ENCODE assay signal across 9 cellular contexts in the genomic region with DNA sequence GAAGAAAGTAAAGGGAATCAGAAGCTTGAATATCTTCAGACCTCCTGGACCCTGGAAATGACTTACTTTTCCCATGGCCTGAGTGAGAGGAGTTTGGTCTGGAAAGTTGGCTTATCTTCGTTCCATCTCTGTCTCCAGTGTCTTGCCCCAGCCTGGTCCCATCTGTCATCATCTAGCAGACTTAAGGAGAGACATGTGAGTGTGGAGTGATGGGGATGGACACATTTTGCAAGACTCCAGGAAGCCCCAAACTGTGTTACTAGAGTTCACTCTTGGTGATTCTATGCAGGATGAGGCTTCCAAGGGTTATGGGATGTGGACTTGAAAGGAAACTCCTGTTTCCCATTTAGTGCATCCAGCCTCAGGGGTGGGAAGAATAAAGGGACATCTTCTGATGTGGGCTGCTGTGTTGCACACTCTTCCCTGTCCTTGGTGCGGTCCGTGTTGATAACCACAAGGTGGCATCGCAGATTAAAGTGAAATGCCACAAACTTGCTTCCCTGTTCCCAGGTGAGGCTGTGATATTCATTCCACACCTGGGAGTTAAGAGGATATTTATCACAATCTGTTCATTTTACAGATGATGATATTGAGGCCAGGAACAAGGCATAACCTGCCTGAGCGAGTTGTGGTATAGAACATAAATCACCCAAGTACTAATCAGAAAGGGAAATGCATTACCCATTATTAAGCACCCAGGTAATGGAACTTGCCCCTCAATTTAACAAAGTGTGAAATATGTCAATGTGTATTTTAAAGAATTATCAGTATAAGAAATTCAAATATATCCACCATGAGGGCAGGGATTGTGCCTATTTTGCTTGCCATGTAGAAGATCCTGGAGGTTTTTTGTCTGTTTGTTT.
DNase-seq lines count a peak whose midpoint lies in the region; ATAC-seq and TF ChIP-seq lines count a peak whose summit lies in the region.
"Had no signal": no experiment of that assay in that cellular context is flagged by ENCODE, and none has a peak within 500 bp of the region (broad histone marks: within the 10 kb centered on the region; RNA-seq: fewer than 3 reads in every experiment).

No MANE protein-coding gene starts in this region.

- H3K27ac ChIP-seq in HCT116 (ENCODE audit: low read depth, low read length) (no peak overlapping the region), gastroesophageal sphincter (no peak overlapping the region)

- no peaks in the 10 kb centered on the region for H3K9me2 ChIP-seq in HCT116 (ENCODE audit: insufficient read depth)

- H3K4me1 ChIP-seq in HCT116 (ENCODE audit: control insufficient read depth in 1 of 2, insufficient read depth in 2 of 2, low read length in 2 of 2) (no peaks in the 10 kb centered on the region), gastroesophageal sphincter (no peaks in the 10 kb centered on the region), skeletal muscle satellite cell (ENCODE audit: control insufficient read depth, insufficient read depth, low read length) (peaks cover 14% of the 10 kb centered on the region)

- H3K9me3 Mint-ChIP-seq in T-helper 2 cell treated with Interferon-gamma antibody and Interleukin-4, amounts not matched to agents 5 μg/mL and 100 μg/mL, for 36 hours: no peaks in the 10 kb centered on the region
- H3K9me3 Mint-ChIP-seq: dendritic cell treated with granulocyte-macrophage colony-stimulating factor and Interleukin-4, amounts not matched to agents 40 ng/mL and 50 ng/mL, for 4 days had no signal

- H3K4me2 ChIP-seq in HCT116 (ENCODE audit: low read length) (no peak overlapping the region), skeletal muscle satellite cell (ENCODE audit: low read length) (no peak overlapping the region)

- TF ChIP-seq CTCF in HCT116 (IDR thresholded peaks at IDR 0.05 in 2 of 3, conservative IDR thresholded peaks at IDR 0.05 in 1 of 3; ENCODE audit: borderline replicate concordance in 1 of 3, insufficient read depth in 1 of 3, low read depth in 2 of 3, low read length in 2 of 3) (peak; percentile 69 to 74 (median 73)), gastroesophageal sphincter (IDR thresholded peaks at IDR 0.05) (peak in 3 of 4 experiments; percentile 15 to 43 (median 30))

- POLR2A ChIA-PET in HCT116 (lab: Charles Lee): no interaction called here

- CTCF ChIA-PET in HCT116 (lab: Charles Lee): interaction anchor here (0.7 to 3.3 kb wide), 3 partner anchors 29 to 688 kb away, joined by 3 to 14 read pairs (median 3); no protein-coding TSS in a partner anchor

- ATAC-seq in HCT116: peak; percentile 95
- ATAC-seq in gastroesophageal sphincter: no peak

- H3K79me2 ChIP-seq in HCT116 (ENCODE audit: insufficient read depth, low read length): no peaks in the 10 kb centered on the region

- H4K20me1 ChIP-seq in HCT116 (ENCODE audit: insufficient read depth): no peaks in the 10 kb centered on the region

- H3K9ac ChIP-seq in HCT116 (ENCODE audit: low read length) (no peak overlapping the region), skeletal muscle satellite cell (ENCODE audit: low read depth, low read length) (peak overlapping the region; percentile 28)

- 53 to 65% methylated on average over 2 to 4 of the region's 5 CpGs for WGBS in gastroesophageal sphincter (ENCODE audit: low coverage in 1 of 2), 2 donors

- H2AFZ ChIP-seq in HCT116 (ENCODE audit: low read depth, low read length, poor library complexity, severe bottlenecking): no peak overlapping the region

- no peaks in the 10 kb centered on the region for H3K36me3 Mint-ChIP-seq in T-helper 2 cell treated with Interferon-gamma antibody and Interleukin-4, amounts not matched to agents 5 μg/mL and 100 μg/mL, for 36 hours (ENCODE audit: low read depth)

- no peaks in the 10 kb centered on the region for H3K36me3 ChIP-seq in HCT116 (ENCODE audit: control insufficient read depth in 1 of 2, insufficient read depth in 2 of 2, low read length in 2 of 2)
- no peaks in the 10 kb centered on the region for H3K36me3 ChIP-seq in gastroesophageal sphincter
- H3K36me3 ChIP-seq in skeletal muscle satellite cell (ENCODE audit: insufficient read depth, low read length): no peaks in the 10 kb centered on the region

- H3K9me3 ChIP-seq in HCT116 (ENCODE audit: control insufficient read depth in 1 of 2, insufficient read depth in 1 of 2, low read depth in 1 of 2, low read length in 2 of 2) (no peaks in the 10 kb centered on the region), gastroesophageal sphincter (no peaks in the 10 kb centered on the region), skeletal muscle satellite cell (replicated peaks; ENCODE audit: low read length) (no peaks in the 10 kb centered on the region)

- no peak overlapping the region for H3K27ac Mint-ChIP-seq in T-helper 2 cell treated with Interferon-gamma antibody and Interleukin-4, amounts not matched to agents 5 μg/mL and 100 μg/mL, for 36 hours
- H3K27ac Mint-ChIP-seq: dendritic cell treated with granulocyte-macrophage colony-stimulating factor and Interleukin-4, amounts not matched to agents 40 ng/mL and 50 ng/mL, for 4 days had no signal

- BruUV-seq in HCT116 (replicated peaks; lab: Mats Ljungman, UMichigan): no TSS peak

- H3K27me3 ChIP-seq in HCT116 (ENCODE audit: insufficient read depth, low read length): peaks cover 52% of the 10 kb centered on the region
- no peaks in the 10 kb centered on the region for H3K27me3 ChIP-seq in gastroesophageal sphincter
- H3K27me3 ChIP-seq in skeletal muscle satellite cell (ENCODE audit: control insufficient read depth, insufficient read depth, low read length): no peaks in the 10 kb centered on the region

- no peaks in the 10 kb centered on the region for H3K27me3 Mint-ChIP-seq in T-helper 2 cell treated with Interferon-gamma antibody and Interleukin-4, amounts not matched to agents 5 μg/mL and 100 μg/mL, for 36 hours (ENCODE audit: low read depth)
- H3K27me3 Mint-ChIP-seq: dendritic cell treated with granulocyte-macrophage colony-stimulating factor and Interleukin-4, amounts not matched to agents 40 ng/mL and 50 ng/mL, for 4 days had no signal

- RAD21 ChIA-PET in HCT116 (lab: Charles Lee; ENCODE audit: low non-redundant PET in 1 of 2, low total read pairs in 2 of 2, uncharacterized antibody in 2 of 2, unreplicated experiment in 2 of 2): no interaction called here

- TF ChIP-seq EP300 in gastroesophageal sphincter (IDR thresholded peaks at IDR 0.05): no peak

- no peak overlapping the region for H3K4me3 ChIP-seq in HCT116 (replicated peaks in 1 of 2; ENCODE audit: low read depth in 1 of 2, low read length in 2 of 2)
- H3K4me3 ChIP-seq in gastroesophageal sphincter: no peak overlapping the region
- H3K4me3 ChIP-seq in skeletal muscle satellite cell (ENCODE audit: low read length): no peak overlapping the region

- TF ChIP-seq POLR2A in HCT116 (IDR thresholded peaks at IDR 0.05; ENCODE audit: borderline replicate concordance, extremely low read depth, insufficient read depth, insufficient read length) (no peak), gastroesophageal sphincter (IDR thresholded peaks at IDR 0.05) (no peak)

- H3K4me3 Mint-ChIP-seq in T-helper 2 cell treated with Interferon-gamma antibody and Interleukin-4, amounts not matched to agents 5 μg/mL and 100 μg/mL, for 36 hours: no peak overlapping the region
- H3K4me3 Mint-ChIP-seq: dendritic cell treated with granulocyte-macrophage colony-stimulating factor and Interleukin-4, amounts not matched to agents 40 ng/mL and 50 ng/mL, for 4 days had no signal

- intact Hi-C loops in HCT116 (cut with micrococcal nuclease): loop anchor here (1.0 to 5.0 kb wide), 6 partner anchors 229 to 777 kb away; no protein-coding TSS in a partner anchor

- H3K4me1 Mint-ChIP-seq in T-helper 2 cell treated with Interferon-gamma antibody and Interleukin-4, amounts not matched to agents 5 μg/mL and 100 μg/mL, for 36 hours (ENCODE audit: low read depth): no peaks in the 10 kb centered on the region

- DNase-seq in AG08396 (ENCODE audit: low spot score) (peak; percentile 24), HCT116 (ENCODE audit: low read depth, low spot score) (peak; percentile 12), RPMI8226 (peak; percentile 7), SKM-1 (lab: John Stamatoyannopoulos, UW; ENCODE audit: unreplicated experiment) (no peak)
- no peak for DNase-seq in activated CD4-positive, alpha-beta T cell treated with anti-CD3 and anti-CD28 coated beads, Interleukin-2, amount 50 U/mL, for 48 hours
- no peak for DNase-seq in T-helper 2 cell treated with Interferon-gamma antibody and Interleukin-4, amounts not matched to agents 5 μg/mL and 100 μg/mL, for 36 hours (ENCODE audit: low spot score)

- TF ChIP-seq RAD21 in HCT116 (IDR thresholded peaks at IDR 0.05; ENCODE audit: low read depth): peak; percentile 83

TF ChIP-seq in HCT116, 20 proteins besides CTCF, POLR2A, EP300 and RAD21:
- no peak for TF ChIP-seq CBX3 (IDR thresholded peaks at IDR 0.05; ENCODE audit: low read depth)
- no peak for TF ChIP-seq ZNF274 (IDR thresholded peaks at IDR 0.05; ENCODE audit: low read depth, low read length)
- TF ChIP-seq EZH2 (IDR thresholded peaks at IDR 0.05): no peak
- no peak for TF ChIP-seq EGR1 (IDR thresholded peaks at IDR 0.05; ENCODE audit: low read depth)
- TF ChIP-seq ZFX (IDR thresholded peaks at IDR 0.05): no peak
- no peak for TF ChIP-seq SRF (IDR thresholded peaks at IDR 0.05; ENCODE audit: low read depth)
- no peak for TF ChIP-seq EZH2phosphoT487 (IDR thresholded peaks at IDR 0.05; ENCODE audit: borderline replicate concordance)
- no peak for TF ChIP-seq SIN3A (IDR thresholded peaks at IDR 0.05; ENCODE audit: low read depth)

Comparison
In these comparisons a context has a peak if more than half of its experiments do, and no peak if none do; other contexts are left out.
1. DNase-seq: peak in AG08396 (single experiment), HCT116 (single experiment) and RPMI8226 (single experiment); none in activated CD4-positive, alpha-beta T cell treated with anti-CD3 and anti-CD28 coated beads, Interleukin-2, amount 50 U/mL, for 48 hours (0 of 2), SKM-1 (single experiment) and T-helper 2 cell treated with Interferon-gamma antibody and Interleukin-4, amounts not matched to agents 5 μg/mL and 100 μg/mL, for 36 hours (single experiment).